Comparison of ENCODE assay signal across 8 cellular contexts in genomic region chr10:110502851-110503301, GRCh38. TPM values are rescaled to one million over a fixed set of nuclear protein-coding genes. Genes with fewer than 3 reads are reported as not detected.
DNase-seq lines count a peak whose midpoint lies in the region; ATAC-seq, FAIRE-seq and TF ChIP-seq lines count a peak whose summit lies in the region.

No MANE protein-coding gene starts in this region.

- no peaks in the 10 kb centered on the region for H3K9me3 Mint-ChIP-seq in activated CD8-positive, alpha-beta T cell treated with anti-CD3 and anti-CD28 coated beads, Interleukin-2, amount 10 ng/mL, durations not matched to agents 7 days and 5 days (ENCODE audit: insufficient read depth)
- H3K9me3 Mint-ChIP-seq in glutamatergic neuron (ENCODE audit: unreplicated experiment): no peaks in the 10 kb centered on the region

- H3K4ac ChIP-seq in neuronal stem cell (ENCODE audit: low read length): no peak overlapping the region

- H2AK5ac ChIP-seq in neuronal stem cell (ENCODE audit: low read depth, low read length): no peak overlapping the region

- POLR2A ChIA-PET in activated CD8-positive, alpha-beta T cell treated with anti-CD3 and anti-CD28 coated beads, Interleukin-2, amount 10 ng/mL, durations not matched to agents 7 days and 5 days (lab: Charles Lee): interaction anchor here (0.6 to 1.7 kb wide), 10 partner anchors 8 to 334 kb away, joined by 3 to 5 read pairs (median 3); partner anchors contain the start of gene SMNDC1

- no peak for DNase-seq in GM12891 (ENCODE audit: insufficient read length, low spot score)
- peak; percentile 94 for DNase-seq in LNCaP clone FGC (ENCODE audit: low read depth)
- no peak for DNase-seq in activated CD8-positive, alpha-beta T cell treated with anti-CD3 and anti-CD28 coated beads, Interleukin-2, amount 10 ng/mL, durations not matched to agents 7 days and 5 days
- no peak for DNase-seq in glutamatergic neuron
- no peak for DNase-seq in neuronal stem cell (ENCODE audit: low spot score)
- DNase-seq in NCI-H1930 (lab: John Stamatoyannopoulos, UW): no peak

- H3K4me2 ChIP-seq in neuronal stem cell (ENCODE audit: insufficient read depth, low read length, poor library complexity, severe bottlenecking): no peak overlapping the region

- H2BK12ac ChIP-seq in neuronal stem cell (ENCODE audit: low read length): no peak overlapping the region

- no peak overlapping the region for H4K8ac ChIP-seq in neuronal stem cell (ENCODE audit: low read depth, low read length)

- peak; percentile 86 for FAIRE-seq in GM12891 (lab: Jason Lieb, UNC)

- H4K91ac ChIP-seq in neuronal stem cell (ENCODE audit: low read depth, low read length, poor library complexity): no peak overlapping the region

- H3K4me3 Mint-ChIP-seq in activated CD8-positive, alpha-beta T cell treated with anti-CD3 and anti-CD28 coated beads, Interleukin-2, amount 10 ng/mL, durations not matched to agents 7 days and 5 days: peak overlapping the region; percentile 97
- H3K4me3 Mint-ChIP-seq in glutamatergic neuron (ENCODE audit: unreplicated experiment): peak overlapping the region; percentile 40

- H3K36me3 Mint-ChIP-seq in activated CD8-positive, alpha-beta T cell treated with anti-CD3 and anti-CD28 coated beads, Interleukin-2, amount 10 ng/mL, durations not matched to agents 7 days and 5 days (ENCODE audit: low read depth): peaks cover 78% of the 10 kb centered on the region
- no peaks in the 10 kb centered on the region for H3K36me3 Mint-ChIP-seq in glutamatergic neuron (ENCODE audit: unreplicated experiment)

- peaks cover 0 to 9% of the 10 kb centered on the region in 2 donors for H3K36me3 ChIP-seq in neuronal stem cell (replicated peaks in 1 of 2; ENCODE audit: control insufficient read depth in 2 of 2, insufficient read depth in 2 of 2, low read length in 2 of 2)

- no peak overlapping the region for H3K18ac ChIP-seq in neuronal stem cell (ENCODE audit: low read length)

- no peak for TF ChIP-seq CTCF in LNCaP clone FGC (IDR thresholded peaks at IDR 0.05; ENCODE audit: control insufficient read depth, extremely low read depth, insufficient read depth)
- no peak for TF ChIP-seq CTCF in glutamatergic neuron (IDR thresholded peaks at IDR 0.05; ENCODE audit: partially characterized antibody, unreplicated experiment)

- H3K79me1 ChIP-seq in neuronal stem cell (ENCODE audit: low read depth, low read length): peaks cover 1% of the 10 kb centered on the region

- H3K27me3 Mint-ChIP-seq in activated CD8-positive, alpha-beta T cell treated with anti-CD3 and anti-CD28 coated beads, Interleukin-2, amount 10 ng/mL, durations not matched to agents 7 days and 5 days (ENCODE audit: low read depth): no peaks in the 10 kb centered on the region
- H3K27me3 Mint-ChIP-seq in glutamatergic neuron (ENCODE audit: unreplicated experiment): peaks cover 6% of the 10 kb centered on the region

- ATAC-seq in GM21529 (IDR thresholded peaks at IDR 0.05; ENCODE audit: unreplicated experiment): peak; percentile 41
- ATAC-seq in activated CD8-positive, alpha-beta T cell treated with anti-CD3 and anti-CD28 coated beads, Interleukin-2, amount 10 ng/mL, durations not matched to agents 7 days and 5 days: no peak

- peak overlapping the region in 17 of 21 experiments; percentile 40 to 95 (median 60) for H3K27ac ChIP-seq in skin epidermis
- no peak overlapping the region for H3K27ac ChIP-seq in neuronal stem cell (replicated peaks; ENCODE audit: low read length)

- CTCF ChIA-PET in activated CD8-positive, alpha-beta T cell treated with anti-CD3 and anti-CD28 coated beads, Interleukin-2, amount 10 ng/mL, durations not matched to agents 7 days and 5 days (lab: Charles Lee): interaction anchor here (0.6 to 8.1 kb wide), 13 partner anchors 10 to 196 kb away, joined by 3 to 85 read pairs (median 4); partner anchors contain the start of gene SMNDC1

- H2BK15ac ChIP-seq in neuronal stem cell (ENCODE audit: low read length): no peak overlapping the region

- H3K4me1 Mint-ChIP-seq in activated CD8-positive, alpha-beta T cell treated with anti-CD3 and anti-CD28 coated beads, Interleukin-2, amount 10 ng/mL, durations not matched to agents 7 days and 5 days (ENCODE audit: low read depth): peaks cover 90% of the 10 kb centered on the region
- H3K4me1 Mint-ChIP-seq in glutamatergic neuron (ENCODE audit: low read depth, unreplicated experiment): peaks cover 40% of the 10 kb centered on the region

- no peak overlapping the region for H2AFZ ChIP-seq in neuronal stem cell (ENCODE audit: low read length)

- H3K27me3 ChIP-seq in neuronal stem cell (ENCODE audit: control insufficient read depth in 3 of 3, insufficient read depth in 3 of 3, low read depth in 1 of 3, low read length in 3 of 3): peaks cover 11 to 23% (median 19%) of the 10 kb centered on the region in 3 experiments

- peaks cover 9 to 19% of the 10 kb centered on the region in 2 donors for H3K4me1 ChIP-seq in neuronal stem cell (ENCODE audit: control insufficient read depth in 2 of 2, insufficient read depth in 1 of 2, low read depth in 1 of 2, low read length in 2 of 2)

- no peak overlapping the region for H3K23ac ChIP-seq in neuronal stem cell (ENCODE audit: low read depth, low read length, poor library complexity)

- no peak for TF ChIP-seq POLR2A in GM12891 (IDR thresholded peaks at IDR 0.05; ENCODE audit: low read depth, low read length)

- no peak overlapping the region for H3K14ac ChIP-seq in neuronal stem cell (ENCODE audit: low read length)

- no peak overlapping the region for H3K4me3 ChIP-seq in LNCaP clone FGC (ENCODE audit: low read depth, low read length)
- peak overlapping the region in 1 of 7 experiments; percentile 7 for H3K4me3 ChIP-seq in skin epidermis
- H3K4me3 ChIP-seq in neuronal stem cell (ENCODE audit: low read length in 2 of 2): no peak overlapping the region

- no peaks in the 10 kb centered on the region for H3K9me3 ChIP-seq in neuronal stem cell (replicated peaks in 1 of 2; ENCODE audit: control insufficient read depth in 2 of 2, insufficient read depth in 1 of 2, low read depth in 1 of 2, low read length in 2 of 2)

- no peak overlapping the region for H2BK120ac ChIP-seq in neuronal stem cell (ENCODE audit: low read depth, low read length)

- no peak overlapping the region for H2BK5ac ChIP-seq in neuronal stem cell (ENCODE audit: low read length)

- peak overlapping the region; percentile 85 for H3K27ac Mint-ChIP-seq in activated CD8-positive, alpha-beta T cell treated with anti-CD3 and anti-CD28 coated beads, Interleukin-2, amount 10 ng/mL, durations not matched to agents 7 days and 5 days
- no peak overlapping the region for H3K27ac Mint-ChIP-seq in glutamatergic neuron (ENCODE audit: unreplicated experiment)

- H3K9ac ChIP-seq in neuronal stem cell (ENCODE audit: low read depth, low read length, poor library complexity): no peak overlapping the region

- WGBS in neuronal stem cell (ENCODE audit: extremely low coverage in 2 of 2, insufficient read length in 2 of 2, insufficient replicate concordance in 1 of 2), 2 donors: no CpG with 5 or more reads among the region's 3 CpGs

TF ChIP-seq in GM12891, 5 proteins besides CTCF, POLR2A, EP300 and RAD21:
- peak; percentile 100 for TF ChIP-seq SPI1 (IDR thresholded peaks at IDR 0.05; ENCODE audit: low read depth, low read length)
- no peak for TF ChIP-seq POU2F2 (IDR thresholded peaks at IDR 0.05; ENCODE audit: low read depth, low read length)
- TF ChIP-seq PAX5 (IDR thresholded peaks at IDR 0.05; ENCODE audit: insufficient read depth, low read length, severe bottlenecking): no peak
- TF ChIP-seq POLR2AphosphoS5 (IDR thresholded peaks at IDR 0.05; ENCODE audit: low read depth, low read length): peak; percentile 33; the same call in 1 of the 2 replicates

RNA-seq across cellular contexts. Expression of gene DUSP5, which starts 5.2 kb away (rescaled TPM):
- 60.6 TPM for polyA plus RNA-seq in GM12891 (2012; ENCODE audit: low read depth, missing spikeins)
- 10 to 100 TPM; 26.8 to 27.8 TPM for total RNA-seq in activated CD8-positive, alpha-beta T cell treated with anti-CD3 and anti-CD28 coated beads, Interleukin-2, amount 10 ng/mL, durations not matched to agents 7 days and 5 days
- total RNA-seq in glutamatergic neuron (ENCODE audit: unreplicated experiment): 2.4 TPM
- polyA plus RNA-seq in neuronal stem cell (2013, experiment 1 of 2): 1.4 TPM
- polyA plus RNA-seq in neuronal stem cell (2013, experiment 2 of 2): 1.6 TPM
